Comparison of ENCODE assay signal across 9 cellular contexts in genomic region chr1:17274186-17275170, GRCh38. TPM values are rescaled to one million over a fixed set of nuclear protein-coding genes. Genes with fewer than 3 reads are reported as not detected.
DNase-seq lines count a peak whose midpoint lies in the region; ATAC-seq, FAIRE-seq and TF ChIP-seq lines count a peak whose summit lies in the region.
"Had no signal": no experiment of that assay in that cellular context is flagged by ENCODE, and none has a peak within 500 bp of the region (broad histone marks: within the 10 kb centered on the region; RNA-seq: fewer than 3 reads in every experiment).

No MANE protein-coding gene starts in this region.

- H3K4me1 Mint-ChIP-seq in activated naive CD8-positive, alpha-beta T cell treated with anti-CD3 and anti-CD28 coated beads, Interleukin-2, amount 10 ng/mL, durations not matched to agents 7 days and 5 days: peaks cover 1% of the 10 kb centered on the region

- H3K36me3 Mint-ChIP-seq in activated naive CD8-positive, alpha-beta T cell treated with anti-CD3 and anti-CD28 coated beads, Interleukin-2, amount 10 ng/mL, durations not matched to agents 7 days and 5 days: no peaks in the 10 kb centered on the region

- peak in 2 of 3 experiments; percentile 21 to 54 for TF ChIP-seq CTCF in testis (IDR thresholded peaks at IDR 0.05)

- intact Hi-C loops in testis (cut with DNase I; ENCODE audit: low total_unique reads): no loop called here

- H3K36me3 ChIP-seq in testis (ENCODE audit: low read depth, missing control alignments): no peaks in the 10 kb centered on the region
- H3K36me3 ChIP-seq in effector memory CD4-positive, alpha-beta T cell (ENCODE audit: control insufficient read depth, insufficient read depth, low read length): no peaks in the 10 kb centered on the region

- H3K4me1 ChIP-seq in testis: no peaks in the 10 kb centered on the region
- H3K4me1 ChIP-seq in effector memory CD4-positive, alpha-beta T cell (ENCODE audit: control insufficient read depth, insufficient read depth, low read length, poor library complexity, severe bottlenecking): no peaks in the 10 kb centered on the region

- no peaks in the 10 kb centered on the region for H3K27me3 ChIP-seq in testis
- H3K27me3 ChIP-seq in effector memory CD4-positive, alpha-beta T cell (replicated peaks; ENCODE audit: control insufficient read depth, insufficient read depth, low read length, poor library complexity, severe bottlenecking): no peaks in the 10 kb centered on the region

- no peak for ATAC-seq in activated naive CD8-positive, alpha-beta T cell treated with anti-CD3 and anti-CD28 coated beads, Interleukin-2, amount 10 ng/mL, durations not matched to agents 7 days and 5 days (ENCODE audit: low read depth)

- H3K27ac ChIP-seq in testis: no peak overlapping the region
- H3K27ac ChIP-seq in effector memory CD4-positive, alpha-beta T cell (ENCODE audit: insufficient read depth, low read length, poor library complexity, severe bottlenecking): no peak overlapping the region

- TF ChIP-seq POLR2A in testis (IDR thresholded peaks at IDR 0.05): no peak

- peak; percentile 43 for DNase-seq in CMK (ENCODE audit: low read depth)
- peak; percentile 53 for DNase-seq in GM19239 (ENCODE audit: insufficient read length, low spot score)
- DNase-seq in NCI-H2196 (lab: John Stamatoyannopoulos, UW; ENCODE audit: unreplicated experiment): peak; percentile 64
- peak; percentile 65 for DNase-seq in activated naive CD8-positive, alpha-beta T cell treated with anti-CD3 and anti-CD28 coated beads, Interleukin-2, amount 10 ng/mL, durations not matched to agents 7 days and 5 days
- DNase-seq in iris pigment epithelial cell (ENCODE audit: low read depth): peak; percentile 52
- DNase-seq in testis: peak; percentile 70
- no peak for DNase-seq in effector memory CD4-positive, alpha-beta T cell
- no peak for DNase-seq in OCI-M2 (lab: John Stamatoyannopoulos, UW; ENCODE audit: unreplicated experiment)

- peaks cover 15% of the 10 kb centered on the region for H3K27me3 Mint-ChIP-seq in activated naive CD8-positive, alpha-beta T cell treated with anti-CD3 and anti-CD28 coated beads, Interleukin-2, amount 10 ng/mL, durations not matched to agents 7 days and 5 days

- POLR2A ChIA-PET in activated naive CD8-positive, alpha-beta T cell treated with anti-CD3 and anti-CD28 coated beads, Interleukin-2, amount 10 ng/mL, durations not matched to agents 7 days and 5 days (lab: Charles Lee): no interaction called here

- H3K4me3 ChIP-seq in testis: no peak overlapping the region
- no peak overlapping the region for H3K4me3 ChIP-seq in effector memory CD4-positive, alpha-beta T cell (ENCODE audit: insufficient read depth, low read depth, low read length, poor library complexity, severe bottlenecking)

- H3K27ac Mint-ChIP-seq in activated naive CD8-positive, alpha-beta T cell treated with anti-CD3 and anti-CD28 coated beads, Interleukin-2, amount 10 ng/mL, durations not matched to agents 7 days and 5 days: no peak overlapping the region

- FAIRE-seq in GM19239 (lab: Jason Lieb, UNC): peak; percentile 40

- H3K9me3 Mint-ChIP-seq in activated naive CD8-positive, alpha-beta T cell treated with anti-CD3 and anti-CD28 coated beads, Interleukin-2, amount 10 ng/mL, durations not matched to agents 7 days and 5 days: no peaks in the 10 kb centered on the region

- H3K9me3 ChIP-seq in testis: no peaks in the 10 kb centered on the region
- H3K9me3 ChIP-seq in effector memory CD4-positive, alpha-beta T cell (ENCODE audit: control insufficient read depth, low read length): no peaks in the 10 kb centered on the region

- WGBS in testis, 2 donors: 78 to 95% methylated on average over 7 to 15 of the region's 15 CpGs

- H3K4me3 Mint-ChIP-seq in activated naive CD8-positive, alpha-beta T cell treated with anti-CD3 and anti-CD28 coated beads, Interleukin-2, amount 10 ng/mL, durations not matched to agents 7 days and 5 days: no peak overlapping the region

RNA-seq across cellular contexts. Expression of gene PADI3, which starts 25.6 kb away (rescaled TPM):
- not detected for total RNA-seq in activated naive CD8-positive, alpha-beta T cell treated with anti-CD3 and anti-CD28 coated beads, Interleukin-2, amount 10 ng/mL, durations not matched to agents 7 days and 5 days
- 1 to 10 TPM in 1 of 2 donors, under 1 TPM in 1; 0.63 to 1.2 TPM for total RNA-seq in testis
- polyA plus RNA-seq in testis (ENCODE audit: insufficient read depth, low read depth, low replicate concordance): 0.80 TPM
- total RNA-seq: mononuclear cell had no signal

RNA-seq across cellular contexts. Expression of gene PADI4, which starts 33.5 kb away (rescaled TPM):
- total RNA-seq in activated naive CD8-positive, alpha-beta T cell treated with anti-CD3 and anti-CD28 coated beads, Interleukin-2, amount 10 ng/mL, durations not matched to agents 7 days and 5 days: 1 to 10 TPM; 4.3 to 4.9 TPM
- under 1 TPM in 1 of 2 donors, not detected in 1; 0.16 TPM for total RNA-seq in testis
- 0.32 TPM for polyA plus RNA-seq in testis (ENCODE audit: insufficient read depth, low read depth, low replicate concordance)

Comparison
In these comparisons a context has a peak if more than half of its experiments do, and no peak if none do; other contexts are left out.
1. DNase-seq: peak in CMK (single experiment), GM19239 (single experiment), NCI-H2196 (single experiment), activated naive CD8-positive, alpha-beta T cell treated with anti-CD3 and anti-CD28 coated beads, Interleukin-2, amount 10 ng/mL, durations not matched to agents 7 days and 5 days (single experiment), iris pigment epithelial cell (single experiment) and testis (single experiment); none in effector memory CD4-positive, alpha-beta T cell (0 of 3) and OCI-M2 (single experiment).
2. RNA of gene PADI4, which starts 33.5 kb away (total RNA-seq): 4.3 to 4.9 TPM in activated naive CD8-positive, alpha-beta T cell treated with anti-CD3 and anti-CD28 coated beads, Interleukin-2, amount 10 ng/mL, durations not matched to agents 7 days and 5 days; 0.16 TPM in testis; every median in the first group is over 4 times any median in the second.